Comparison of ENCODE assay signal across 20 cellular contexts in the genomic region with DNA sequence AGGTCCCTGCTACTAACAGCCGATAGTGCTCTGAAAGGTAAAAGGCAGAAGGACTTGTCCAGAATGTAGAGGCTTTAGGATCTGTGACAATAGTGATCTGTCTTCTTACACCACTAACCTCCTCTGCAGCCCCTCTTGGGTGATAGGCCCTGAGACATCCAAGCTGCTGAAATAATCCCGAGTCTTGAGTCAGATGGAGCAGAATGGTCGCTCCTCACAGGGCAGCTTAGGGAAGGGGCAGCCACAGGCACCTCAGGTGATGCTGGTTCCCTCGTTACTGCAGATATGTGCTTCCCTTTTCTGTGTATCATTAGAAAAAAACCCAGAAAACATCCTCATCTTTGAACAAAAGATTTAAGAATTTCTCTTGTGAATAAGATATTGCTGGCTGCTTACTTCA.
"Had no signal": no experiment of that assay in that cellular context is flagged by ENCODE, and none has a peak within 500 bp of the region (broad histone marks: within the 10 kb centered on the region; RNA-seq: fewer than 3 reads in every experiment).

No MANE protein-coding gene starts in this region.

- ATAC-seq: left ventricle myocardium superior; stimulated activated naive B cell treated with anti-CD40 and anti-IgM and Interleukin-4, amounts not matched to agents 10 μg/mL and 1 μg/mL and 100 μg/mL, for 72 hours had no signal

- H3K4me1 Mint-ChIP-seq: activated B cell treated with CpG ODN at 0.5 μM for 24 hours; stimulated activated naive B cell treated with anti-CD40 and anti-IgM and Interleukin-4, amounts not matched to agents 10 μg/mL and 1 μg/mL and 100 μg/mL, for 72 hours had no signal

- H3K36me3 ChIP-seq: tibial artery, uterus had no signal

- H3K36me3 Mint-ChIP-seq: activated CD4-positive, alpha-beta memory T cell treated with anti-CD3 and anti-CD28 coated beads for 36 hours; activated naive CD8-positive, alpha-beta T cell; natural killer cell treated with Interleukin-12 subunit alpha and Interleukin-12 subunit beta and Interleukin-15 and Interleukin-18, amount 100 ng/mL, for 72 hours; stimulated activated naive B cell treated with anti-CD40 and anti-IgM and Interleukin-4, amounts not matched to agents 10 μg/mL and 1 μg/mL and 100 μg/mL, for 72 hours had no signal

- DNase-seq: activated B cell treated with CpG ODN at 0.5 μM for 24 hours; activated CD4-positive, alpha-beta memory T cell treated with anti-CD3 and anti-CD28 coated beads for 36 hours; activated CD4-positive, alpha-beta T cell treated with anti-CD3 and anti-CD28 coated beads for 4 hours; activated T-cell treated with anti-CD3 and anti-CD28 coated beads for 4 hours; amniotic stem cell; dermis blood vessel endothelial cell; effector memory CD4-positive, alpha-beta T cell; foreskin melanocyte; kidney glomerular epithelial cell; left ventricle myocardium superior; mesendoderm; nucleus accumbens; retina; stimulated activated naive B cell treated with anti-CD40 and anti-IgM and Interleukin-4, amounts not matched to agents 10 μg/mL and 1 μg/mL and 100 μg/mL, for 72 hours; tibial artery; uterus had no signal

- H3K27me3 Mint-ChIP-seq: activated naive CD8-positive, alpha-beta T cell had no signal

- H3K4me1 ChIP-seq: tibial artery, uterus had no signal

- H3K27ac ChIP-seq: tibial artery, uterus had no signal

- H3K9me3 Mint-ChIP-seq: activated B cell treated with CpG ODN at 0.5 μM for 24 hours; activated CD4-positive, alpha-beta memory T cell treated with anti-CD3 and anti-CD28 coated beads for 36 hours; natural killer cell treated with Interleukin-12 subunit alpha and Interleukin-12 subunit beta and Interleukin-15 and Interleukin-18, amount 100 ng/mL, for 72 hours had no signal

- H3K27ac Mint-ChIP-seq: activated B cell treated with CpG ODN at 0.5 μM for 24 hours; activated CD4-positive, alpha-beta memory T cell treated with anti-CD3 and anti-CD28 coated beads for 36 hours; activated naive CD8-positive, alpha-beta T cell; activated T-helper 1 cell treated with anti-CD3 and anti-CD28 coated beads, Interleukin-12 subunit alpha, Interleukin-12 subunit beta, Interleukin-2, Interleukin-4 antibody, amounts not matched to agents 30 ng/mL and 10 ng/mL and 1 ng/mL, durations not matched to agents 14 hours and 24 hours and 36 hours; stimulated activated naive B cell treated with anti-CD40 and anti-IgM and Interleukin-4, amounts not matched to agents 10 μg/mL and 1 μg/mL and 100 μg/mL, for 72 hours; T-helper 2 cell treated with Interferon-gamma antibody and Interleukin-4, amounts not matched to agents 5 μg/mL and 100 μg/mL, for 36 hours had no signal

- H3K4me3 Mint-ChIP-seq: activated B cell treated with CpG ODN at 0.5 μM for 24 hours; activated CD4-positive, alpha-beta memory T cell treated with anti-CD3 and anti-CD28 coated beads for 36 hours; activated naive CD8-positive, alpha-beta T cell; activated T-helper 1 cell treated with anti-CD3 and anti-CD28 coated beads, Interleukin-12 subunit alpha, Interleukin-12 subunit beta, Interleukin-2, Interleukin-4 antibody, amounts not matched to agents 30 ng/mL and 10 ng/mL and 1 ng/mL, durations not matched to agents 14 hours and 24 hours and 36 hours; natural killer cell treated with Interleukin-12 subunit alpha and Interleukin-12 subunit beta and Interleukin-15 and Interleukin-18, amount 100 ng/mL, for 72 hours; stimulated activated naive B cell treated with anti-CD40 and anti-IgM and Interleukin-4, amounts not matched to agents 10 μg/mL and 1 μg/mL and 100 μg/mL, for 72 hours; T-helper 2 cell treated with Interferon-gamma antibody and Interleukin-4, amounts not matched to agents 5 μg/mL and 100 μg/mL, for 36 hours had no signal

- H3K27me3 ChIP-seq: tibial artery, uterus had no signal

- H3K4me3 ChIP-seq: tibial artery, uterus had no signal

- H3K9me3 ChIP-seq: tibial artery, uterus had no signal
